Comparison of ENCODE assay signal across 21 cellular contexts in the genomic region with DNA sequence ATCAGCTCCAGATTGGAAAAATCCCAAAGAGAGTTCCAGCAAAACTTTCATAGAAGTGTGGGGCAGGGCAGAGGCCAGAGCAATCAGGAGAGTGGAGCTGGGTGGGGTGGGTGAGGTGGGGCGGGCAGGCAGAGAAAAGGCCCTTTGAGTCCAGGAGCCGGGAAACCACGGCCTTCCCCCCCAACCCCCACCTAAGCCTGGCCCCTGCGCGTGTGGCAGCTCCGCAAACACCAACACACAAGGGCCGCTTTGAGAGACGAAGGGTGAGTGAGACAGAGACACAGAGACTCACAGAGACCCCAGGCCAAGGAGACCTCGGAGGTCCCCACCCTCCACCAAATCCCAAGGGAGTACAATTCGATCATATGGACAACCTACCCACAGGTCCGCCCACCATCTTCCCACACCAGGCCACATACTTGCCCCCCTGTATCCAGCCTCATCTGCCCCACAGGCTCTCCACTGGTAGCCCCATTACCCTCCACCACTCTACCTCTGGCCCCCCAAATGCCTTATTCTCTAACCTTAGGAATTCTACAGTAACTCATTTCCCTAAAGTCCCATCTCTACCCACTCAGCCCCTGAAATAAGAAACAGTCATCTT. TPM values are rescaled to one million over a fixed set of nuclear protein-coding genes. Genes with fewer than 3 reads are reported as not detected.
DNase-seq lines count a peak whose midpoint lies in the region; ATAC-seq, FAIRE-seq and TF ChIP-seq lines count a peak whose summit lies in the region.
"Had no signal": no experiment of that assay in that cellular context is flagged by ENCODE, and none has a peak within 500 bp of the region (broad histone marks: within the 10 kb centered on the region; RNA-seq: fewer than 3 reads in every experiment).

No MANE protein-coding gene starts in this region.

- no peak for TF ChIP-seq POLR2A in H54 (IDR thresholded peaks at IDR 0.05; ENCODE audit: low read depth, low read length)

- peaks cover 17% of the 10 kb centered on the region for H3K36me3 Mint-ChIP-seq in activated B cell treated with CpG ODN at 0.5 μM for 24 hours (ENCODE audit: low read depth)
- peaks cover 19% of the 10 kb centered on the region for H3K36me3 Mint-ChIP-seq in nephron (ENCODE audit: low read depth)
- peaks cover 23% of the 10 kb centered on the region for H3K36me3 Mint-ChIP-seq in stimulated activated effector memory CD8-positive, alpha-beta T cell treated with anti-CD3 and anti-CD28 coated beads, Interleukin-12 subunit alpha, Interleukin-12 subunit beta, amount 100 ng/mL, for 72 hours

- H3K9me3 ChIP-seq in PC-3 (ENCODE audit: low read length): no peaks in the 10 kb centered on the region
- H3K9me3 ChIP-seq: BLaER1 had no signal

- H3K9me3 Mint-ChIP-seq in activated B cell treated with CpG ODN at 0.5 μM for 24 hours (no peaks in the 10 kb centered on the region), nephron (no peaks in the 10 kb centered on the region)
- H3K9me3 Mint-ChIP-seq in stimulated activated effector memory CD8-positive, alpha-beta T cell treated with anti-CD3 and anti-CD28 coated beads, Interleukin-12 subunit alpha, Interleukin-12 subunit beta, amount 100 ng/mL, for 72 hours: no peaks in the 10 kb centered on the region
- H3K9me3 Mint-ChIP-seq: CD8-positive, alpha-beta T cell had no signal

- no peak for ATAC-seq in activated B cell treated with CpG ODN at 0.5 μM for 24 hours (ENCODE audit: low read depth)
- no peak for ATAC-seq in stimulated activated effector memory CD8-positive, alpha-beta T cell treated with anti-CD3 and anti-CD28 coated beads, Interleukin-12 subunit alpha, Interleukin-12 subunit beta, amount 100 ng/mL, for 72 hours
- ATAC-seq in PC-3: no peak
- ATAC-seq: CD8-positive, alpha-beta T cell had no signal

- BruUV-seq in PC-3 (replicated peaks; lab: Mats Ljungman, UMichigan): no TSS peak

- no peaks in the 10 kb centered on the region for H4K20me1 ChIP-seq in PC-3 (ENCODE audit: low read length)

- H3K9ac ChIP-seq in PC-3 (ENCODE audit: low read length): no peak overlapping the region
- H3K9ac ChIP-seq: BLaER1 had no signal

- no peak overlapping the region for H3K4me2 ChIP-seq in PC-3 (ENCODE audit: low read length)
- H3K4me2 ChIP-seq: BLaER1 had no signal

- no peaks in the 10 kb centered on the region for H3K79me2 ChIP-seq in PC-3 (ENCODE audit: low read length)

- H3K4me3 Mint-ChIP-seq in activated B cell treated with CpG ODN at 0.5 μM for 24 hours (no peak overlapping the region), nephron (peak overlapping the region in 2 of 3 experiments; percentile 0 to 13)
- H3K4me3 Mint-ChIP-seq in stimulated activated effector memory CD8-positive, alpha-beta T cell treated with anti-CD3 and anti-CD28 coated beads, Interleukin-12 subunit alpha, Interleukin-12 subunit beta, amount 100 ng/mL, for 72 hours: no peak overlapping the region
- H3K4me3 Mint-ChIP-seq: CD8-positive, alpha-beta T cell had no signal

- no peaks in the 10 kb centered on the region for H3F3A ChIP-seq in PC-3 (ENCODE audit: low read length, unreplicated experiment)

- peaks cover 25% of the 10 kb centered on the region for H3K4me1 Mint-ChIP-seq in activated B cell treated with CpG ODN at 0.5 μM for 24 hours
- H3K4me1 Mint-ChIP-seq in nephron: peaks cover 20% of the 10 kb centered on the region
- H3K4me1 Mint-ChIP-seq in stimulated activated effector memory CD8-positive, alpha-beta T cell treated with anti-CD3 and anti-CD28 coated beads, Interleukin-12 subunit alpha, Interleukin-12 subunit beta, amount 100 ng/mL, for 72 hours: peaks cover 20% of the 10 kb centered on the region

- H3K27me3 ChIP-seq in PC-3 (ENCODE audit: low read length): no peaks in the 10 kb centered on the region

- CTCF ChIA-PET in activated B cell treated with CpG ODN at 0.5 μM for 24 hours (lab: Charles Lee) (no interaction called here), PC-3 (lab: Charles Lee) (no interaction called here)

- no peak for TF ChIP-seq CTCF in activated B cell treated with CpG ODN at 0.5 μM for 24 hours (IDR thresholded peaks at IDR 0.05)
- no peak for TF ChIP-seq CTCF in nephron (IDR thresholded peaks at IDR 0.05; ENCODE audit: unreplicated experiment in 3 of 3)
- no peak for TF ChIP-seq CTCF in PC-3 (conservative IDR thresholded peaks at IDR 0.05; ENCODE audit: low read depth, low read length)

- no peaks in the 10 kb centered on the region for H3K4me1 ChIP-seq in PC-3 (ENCODE audit: insufficient read depth, low read length)

- no peaks in the 10 kb centered on the region for H3K9me2 ChIP-seq in PC-3 (replicated peaks; ENCODE audit: low read length)

- H3K27ac Mint-ChIP-seq in activated B cell treated with CpG ODN at 0.5 μM for 24 hours (peak overlapping the region; percentile 11), nephron (no peak overlapping the region)
- peak overlapping the region; percentile 4 for H3K27ac Mint-ChIP-seq in stimulated activated effector memory CD8-positive, alpha-beta T cell treated with anti-CD3 and anti-CD28 coated beads, Interleukin-12 subunit alpha, Interleukin-12 subunit beta, amount 100 ng/mL, for 72 hours
- H3K27ac Mint-ChIP-seq: CD8-positive, alpha-beta T cell had no signal

- peak; percentile 70 for DNase-seq in COLO829 (ENCODE audit: low spot score)
- DNase-seq in activated B cell treated with CpG ODN at 0.5 μM for 24 hours: no peak
- DNase-seq in stimulated activated effector memory CD8-positive, alpha-beta T cell treated with anti-CD3 and anti-CD28 coated beads, Interleukin-12 subunit alpha, Interleukin-12 subunit beta, amount 100 ng/mL, for 72 hours (ENCODE audit: low spot score in 2 of 2): no peak
- DNase-seq in RKO (ENCODE audit: low spot score): no peak
- DNase-seq in PC-3: no peak
- DNase-seq in H54 (ENCODE audit: insufficient read length, low spot score): no peak
- DNase-seq: CD8-positive, alpha-beta T cell; GDM1; Kasumi-1; NCI-H1417; NCI-H1694 treated with DMSO at 0.1 percent for 48 hours; NCI-H2081 treated with DMSO at 0.1 percent for 48 hours; NCI-H2171 treated with DMSO at 0.1 percent for 48 hours; NCI-H446; NCI-H526 treated with DMSO at 0.1 percent for 48 hours; OCI-M1; Right ventricle myocardium superior had no signal

- H2AFZ ChIP-seq in PC-3 (ENCODE audit: low read length): no peak overlapping the region

- FAIRE-seq in H54 (lab: Jason Lieb, UNC): no peak
- FAIRE-seq: GM18507, GM19239 had no signal

- no peak overlapping the region for H3K4me3 ChIP-seq in PC-3 (ENCODE audit: low read length)
- H3K4me3 ChIP-seq: BLaER1 had no signal

- POLR2A ChIA-PET in activated B cell treated with CpG ODN at 0.5 μM for 24 hours (lab: Charles Lee) (interaction anchor here (0.7 to 1.6 kb wide), 2 partner anchors 9 to 18 kb away, joined by 3 to 7 read pairs; a partner anchor contains a TSS), PC-3 (lab: Charles Lee; ENCODE audit: unreplicated experiment) (no interaction called here)

- intact Hi-C loops in activated B cell treated with CpG ODN at 0.5 μM for 24 hours (cut with micrococcal nuclease) (no loop called here), PC-3 (cut with micrococcal nuclease) (no loop called here)

- peaks cover 16% of the 10 kb centered on the region for H3K36me3 ChIP-seq in PC-3 (ENCODE audit: low read depth, low read length)

- H3K27ac ChIP-seq in PC-3 (ENCODE audit: low read length): no peak overlapping the region
- H3K27ac ChIP-seq: BLaER1 had no signal

- H3K27me3 Mint-ChIP-seq in activated B cell treated with CpG ODN at 0.5 μM for 24 hours (peaks cover 38% of the 10 kb centered on the region), nephron (ENCODE audit: low read depth) (peaks cover 42% of the 10 kb centered on the region)

RNA-seq across cellular contexts. Expression of a gene that starts 1.7 kb away (rescaled TPM):
- total RNA-seq in activated B cell treated with CpG ODN at 0.5 μM for 24 hours (0.32 and 0.47 TPM in 2 replicates), PC-3 (2014; rRNA removed) (0.58 and 0.63 TPM in 2 replicates)

RNA-seq across cellular contexts. Expression of a gene that starts 9.9 kb away (rescaled TPM):
- 72.4 and 74.3 TPM in 2 replicates for total RNA-seq in activated B cell treated with CpG ODN at 0.5 μM for 24 hours
- total RNA-seq in PC-3 (2014; rRNA removed): 24.0 and 30.9 TPM in 2 replicates

RNA-seq across cellular contexts. Expression of a gene that starts 10.1 kb away (rescaled TPM):
- total RNA-seq in activated B cell treated with CpG ODN at 0.5 μM for 24 hours (31.7 and 35.2 TPM in 2 replicates), PC-3 (2014; rRNA removed) (128 and 149 TPM in 2 replicates)

RNA-seq across cellular contexts. Expression of a gene that starts 13.8 kb away (rescaled TPM):
- 12.3 TPM in 2 replicates for total RNA-seq in activated B cell treated with CpG ODN at 0.5 μM for 24 hours
- total RNA-seq in PC-3 (2014; rRNA removed): 4.2 and 6.2 TPM in 2 replicates

RNA-seq across cellular contexts. Expression of a gene that starts 17.7 kb away (rescaled TPM):
- total RNA-seq in activated B cell treated with CpG ODN at 0.5 μM for 24 hours (41.7 and 43.8 TPM in 2 replicates), PC-3 (2014; rRNA removed) (23.3 and 37.5 TPM in 2 replicates)

Comparison
In these comparisons a context has a peak if more than half of its experiments do, and no peak if none do; other contexts are left out.
1. H3K27ac Mint-ChIP-seq: peak in activated B cell treated with CpG ODN at 0.5 μM for 24 hours (single experiment) and stimulated activated effector memory CD8-positive, alpha-beta T cell treated with anti-CD3 and anti-CD28 coated beads, Interleukin-12 subunit alpha, Interleukin-12 subunit beta, amount 100 ng/mL, for 72 hours (single experiment); none in nephron (0 of 3).
2. H3K4me3 Mint-ChIP-seq: peak in nephron (2 of 3); none in activated B cell treated with CpG ODN at 0.5 μM for 24 hours (single experiment) and stimulated activated effector memory CD8-positive, alpha-beta T cell treated with anti-CD3 and anti-CD28 coated beads, Interleukin-12 subunit alpha, Interleukin-12 subunit beta, amount 100 ng/mL, for 72 hours (single experiment).